Comparison of ENCODE assay signal across 8 cellular contexts in genomic region chr5:142716963-142717362, GRCh38. TPM values are rescaled to one million over a fixed set of nuclear protein-coding genes. Genes with fewer than 3 reads are reported as not detected.
DNase-seq lines count a peak whose midpoint lies in the region; TF ChIP-seq lines count a peak whose summit lies in the region.
"Had no signal": no experiment of that assay in that cellular context is flagged by ENCODE, and none has a peak within 500 bp of the region (broad histone marks: within the 10 kb centered on the region; RNA-seq: fewer than 3 reads in every experiment).

No MANE protein-coding gene starts in this region.

- H3K4me3 ChIP-seq in coronary artery, result no peak overlapping the region

- CTCF ChIA-PET in GM10248 (lab: Yijun Ruan, JAX), result interaction anchor here (0.9 to 8.6 kb wide), 10 partner anchors 9 to 1470 kb away, joined by 3 to 141 read pairs (median 6); no protein-coding TSS in a partner anchor

- intact Hi-C loops in activated T-helper 2 cell treated with anti-CD3 and anti-CD28 coated beads, Interferon-gamma antibody, Interleukin-2, Interleukin-4, amounts not matched to agents 10 μg/mL and 5 μg/mL and 100 μg/mL, durations not matched to agents 14 hours and 24 hours and 36 hours (cut with micrococcal nuclease), result loop anchor here (1.0 to 5.0 kb wide), 2 partner anchors 65 to 163 kb away; no protein-coding TSS in a partner anchor

- H3K4me3 Mint-ChIP-seq in HFFc6, result no peak overlapping the region
- H3K4me3 Mint-ChIP-seq in activated T-helper 2 cell treated with anti-CD3 and anti-CD28 coated beads, Interferon-gamma antibody, Interleukin-2, Interleukin-4, amounts not matched to agents 10 μg/mL and 5 μg/mL and 100 μg/mL, durations not matched to agents 14 hours and 24 hours and 36 hours (ENCODE audit: low read depth), result no peak overlapping the region
- no peak overlapping the region for H3K4me3 Mint-ChIP-seq in glutamatergic neuron (ENCODE audit: unreplicated experiment)
- no peak overlapping the region for H3K4me3 Mint-ChIP-seq in osteocyte (ENCODE audit: unreplicated experiment)
- H3K4me3 Mint-ChIP-seq: activated B cell treated with CpG ODN at 0.5 μM for 24 hours had no signal

- H3K27ac Mint-ChIP-seq in HFFc6 (no peak overlapping the region), glutamatergic neuron (ENCODE audit: unreplicated experiment) (no peak overlapping the region), osteocyte (ENCODE audit: unreplicated experiment) (no peak overlapping the region)
- no peak overlapping the region for H3K27ac Mint-ChIP-seq in activated T-helper 2 cell treated with anti-CD3 and anti-CD28 coated beads, Interferon-gamma antibody, Interleukin-2, Interleukin-4, amounts not matched to agents 10 μg/mL and 5 μg/mL and 100 μg/mL, durations not matched to agents 14 hours and 24 hours and 36 hours
- H3K27ac Mint-ChIP-seq: activated B cell treated with CpG ODN at 0.5 μM for 24 hours had no signal

- DNase-seq in GM10248 (ENCODE audit: extremely low spot score) (peak; percentile 37), HFFc6 (peak; percentile 39), NCI-H526 treated with DMSO at 0.1 percent for 48 hours (lab: John Stamatoyannopoulos, UW) (peak; percentile 43), glutamatergic neuron (peak; percentile 70), osteocyte (ENCODE audit: extremely low spot score, unreplicated experiment) (no peak), coronary artery (ENCODE audit: low spot score) (no peak)
- peak; percentile 13 for DNase-seq in activated T-helper 2 cell treated with anti-CD3 and anti-CD28 coated beads, Interferon-gamma antibody, Interleukin-2, Interleukin-4, amounts not matched to agents 10 μg/mL and 5 μg/mL and 100 μg/mL, durations not matched to agents 14 hours and 24 hours and 36 hours (ENCODE audit: low spot score)
- DNase-seq: activated B cell treated with CpG ODN at 0.5 μM for 24 hours had no signal

- no peaks in the 10 kb centered on the region for H3K9me3 Mint-ChIP-seq in HFFc6
- peaks cover 5% of the 10 kb centered on the region for H3K9me3 Mint-ChIP-seq in activated T-helper 2 cell treated with anti-CD3 and anti-CD28 coated beads, Interferon-gamma antibody, Interleukin-2, Interleukin-4, amounts not matched to agents 10 μg/mL and 5 μg/mL and 100 μg/mL, durations not matched to agents 14 hours and 24 hours and 36 hours
- peaks cover 1% of the 10 kb centered on the region for H3K9me3 Mint-ChIP-seq in glutamatergic neuron (ENCODE audit: unreplicated experiment)
- H3K9me3 Mint-ChIP-seq in osteocyte (ENCODE audit: unreplicated experiment), result no peaks in the 10 kb centered on the region
- H3K9me3 Mint-ChIP-seq: activated B cell treated with CpG ODN at 0.5 μM for 24 hours had no signal

- POLR2A ChIA-PET in GM10248 (lab: Yijun Ruan, JAX), result no interaction called here

- peak overlapping the region in 1 of 2 donors; percentile 60 for H3K27ac ChIP-seq in coronary artery

- H3K4me1 Mint-ChIP-seq in HFFc6 (ENCODE audit: low read depth), result peaks cover 47% of the 10 kb centered on the region
- peaks cover 6% of the 10 kb centered on the region for H3K4me1 Mint-ChIP-seq in activated T-helper 2 cell treated with anti-CD3 and anti-CD28 coated beads, Interferon-gamma antibody, Interleukin-2, Interleukin-4, amounts not matched to agents 10 μg/mL and 5 μg/mL and 100 μg/mL, durations not matched to agents 14 hours and 24 hours and 36 hours (ENCODE audit: low read depth)
- H3K4me1 Mint-ChIP-seq in glutamatergic neuron (ENCODE audit: low read depth, unreplicated experiment), result peaks cover 2% of the 10 kb centered on the region
- peaks cover 26% of the 10 kb centered on the region for H3K4me1 Mint-ChIP-seq in osteocyte (ENCODE audit: unreplicated experiment)

- H3K27me3 Mint-ChIP-seq in HFFc6 (ENCODE audit: insufficient read depth) (no peaks in the 10 kb centered on the region), glutamatergic neuron (ENCODE audit: unreplicated experiment) (peaks cover 1% of the 10 kb centered on the region), osteocyte (ENCODE audit: unreplicated experiment) (no peaks in the 10 kb centered on the region)
- peaks cover 16% of the 10 kb centered on the region for H3K27me3 Mint-ChIP-seq in activated T-helper 2 cell treated with anti-CD3 and anti-CD28 coated beads, Interferon-gamma antibody, Interleukin-2, Interleukin-4, amounts not matched to agents 10 μg/mL and 5 μg/mL and 100 μg/mL, durations not matched to agents 14 hours and 24 hours and 36 hours (ENCODE audit: low read depth)

- TF ChIP-seq CTCF in GM10248 (IDR thresholded peaks at IDR 0.05; ENCODE audit: control extremely low read depth, extremely low read depth, low read depth, missing control alignments) (peak; percentile 34), HFFc6 (IDR thresholded peaks at IDR 0.05) (no peak), glutamatergic neuron (IDR thresholded peaks at IDR 0.05; ENCODE audit: partially characterized antibody, unreplicated experiment) (no peak), osteocyte (IDR thresholded peaks at IDR 0.05) (peak; percentile 65), coronary artery (IDR thresholded peaks at IDR 0.05) (no peak)

- no peaks in the 10 kb centered on the region for H3K36me3 Mint-ChIP-seq in HFFc6 (ENCODE audit: low read depth)
- no peaks in the 10 kb centered on the region for H3K36me3 Mint-ChIP-seq in activated T-helper 2 cell treated with anti-CD3 and anti-CD28 coated beads, Interferon-gamma antibody, Interleukin-2, Interleukin-4, amounts not matched to agents 10 μg/mL and 5 μg/mL and 100 μg/mL, durations not matched to agents 14 hours and 24 hours and 36 hours (ENCODE audit: low read depth)
- no peaks in the 10 kb centered on the region for H3K36me3 Mint-ChIP-seq in glutamatergic neuron (ENCODE audit: unreplicated experiment)
- no peaks in the 10 kb centered on the region for H3K36me3 Mint-ChIP-seq in osteocyte (ENCODE audit: unreplicated experiment)

RNA-seq across cellular contexts. Expression of gene FGF1, which starts 31.1 kb away (rescaled TPM):
- total RNA-seq in HFFc6 (2021; fragmentation: NEBNext Ultra II Directional; extraction: Animal tissue kit (Norgen Biotek cat#: 25700)), result 10 to 100 TPM; 34.2 to 42.4 (median 37.2) TPM
- not detected in 2 replicates for total RNA-seq in activated T-helper 2 cell treated with anti-CD3 and anti-CD28 coated beads, Interferon-gamma antibody, Interleukin-2, Interleukin-4, amounts not matched to agents 10 μg/mL and 5 μg/mL and 100 μg/mL, durations not matched to agents 14 hours and 24 hours and 36 hours
- total RNA-seq in glutamatergic neuron (ENCODE audit: unreplicated experiment), result not detected
- total RNA-seq in osteocyte, result 0.73 and 1.5 TPM in 2 replicates
- total RNA-seq: activated B cell treated with CpG ODN at 0.5 μM for 24 hours had no signal

RNA-seq across cellular contexts. Expression of gene ARHGAP26, which starts 53.2 kb away (rescaled TPM):
- 1 to 10 TPM; 2.3 to 3.6 (median 3.1) TPM for total RNA-seq in HFFc6 (2021; fragmentation: NEBNext Ultra II Directional; extraction: Animal tissue kit (Norgen Biotek cat#: 25700))
- 13.6 and 15.1 TPM in 2 replicates for total RNA-seq in activated T-helper 2 cell treated with anti-CD3 and anti-CD28 coated beads, Interferon-gamma antibody, Interleukin-2, Interleukin-4, amounts not matched to agents 10 μg/mL and 5 μg/mL and 100 μg/mL, durations not matched to agents 14 hours and 24 hours and 36 hours
- total RNA-seq in glutamatergic neuron (ENCODE audit: unreplicated experiment) (20.1 TPM), osteocyte (14.1 and 15.1 TPM in 2 replicates)

Comparison
In these comparisons a context has a peak if more than half of its experiments do, and no peak if none do; other contexts are left out.
1. DNase-seq: peak in GM10248 (single experiment), HFFc6 (single experiment), NCI-H526 treated with DMSO at 0.1 percent for 48 hours (single experiment), activated T-helper 2 cell treated with anti-CD3 and anti-CD28 coated beads, Interferon-gamma antibody, Interleukin-2, Interleukin-4, amounts not matched to agents 10 μg/mL and 5 μg/mL and 100 μg/mL, durations not matched to agents 14 hours and 24 hours and 36 hours (single experiment) and glutamatergic neuron (single experiment); none in osteocyte (single experiment) and coronary artery (single experiment).
2. CTCF ChIP-seq: peak in GM10248 (single experiment) and osteocyte (single experiment); none in HFFc6 (single experiment), glutamatergic neuron (single experiment) and coronary artery (single experiment).
3. RNA of gene FGF1, which starts 31.1 kb away (total RNA-seq): 34.2 to 42.4 TPM in HFFc6; 0.73 to 1.5 TPM in osteocyte, not detected in glutamatergic neuron (single experiment) and not detected in activated T-helper 2 cell treated with anti-CD3 and anti-CD28 coated beads, Interferon-gamma antibody, Interleukin-2, Interleukin-4, amounts not matched to agents 10 μg/mL and 5 μg/mL and 100 μg/mL, durations not matched to agents 14 hours and 24 hours and 36 hours; every median in the first group is over 10 times any median in the second.